Comparison of ENCODE assay signal across 9 cellular contexts in genomic region chr6:26223677-26224546, GRCh38.
DNase-seq lines count a peak whose midpoint lies in the region; ATAC-seq, FAIRE-seq and TF ChIP-seq lines count a peak whose summit lies in the region.
"Had no signal": no experiment of that assay in that cellular context is flagged by ENCODE, and none has a peak within 500 bp of the region (broad histone marks: within the 10 kb centered on the region; RNA-seq: fewer than 3 reads in every experiment).

No MANE protein-coding gene starts in this region.

- H3K4me3 Mint-ChIP-seq in Calu3 (ENCODE audit: low read depth, unreplicated experiment) = no peak overlapping the region
- H3K4me3 Mint-ChIP-seq in activated naive CD8-positive, alpha-beta T cell treated with anti-CD3 and anti-CD28 coated beads, Interleukin-2, amount 50 U/mL, for 24 hours = no peak overlapping the region
- H3K4me3 Mint-ChIP-seq: activated naive CD4-positive, alpha-beta T cell treated with anti-CD3 and anti-CD28 coated beads, Interleukin-2, amount 50 U/mL, for 24 hours had no signal

- FAIRE-seq in D721Med (lab: Jason Lieb, UNC) = no peak

- peak; percentile 54 for DNase-seq in Calu3
- peak in 52 of 76 experiments; percentile 33 to 93 (median 74) for DNase-seq in HUDEP-2 (lab: John Stamatoyannopoulos, UW; ENCODE audit: unreplicated experiment in 76 of 76)
- peak; percentile 99 for DNase-seq in RKO (ENCODE audit: low spot score)
- DNase-seq in activated naive CD8-positive, alpha-beta T cell treated with anti-CD3 and anti-CD28 coated beads, Interleukin-2, amount 50 U/mL, for 24 hours = peak; percentile 57
- peak; percentile 83 for DNase-seq in cardiac septum (ENCODE audit: low spot score)
- DNase-seq in posterior cingulate gyrus = peak in 6 of 10 donors; percentile 26 to 86 (median 65)
- no peak for DNase-seq in D721Med (ENCODE audit: insufficient read length, low spot score)

- CTCF ChIA-PET in Calu3 (lab: Charles Lee) = interaction anchor here (0.6 to 1.6 kb wide), 5 partner anchors 9 to 99 kb away, joined by 3 to 4 read pairs (median 3); a partner anchor contains a TSS

- BruUV-seq in Calu3 (replicated peaks; lab: Mats Ljungman, UMichigan) = no TSS peak

- intact Hi-C loops in Calu3 (cut with micrococcal nuclease; ENCODE audit: unreplicated experiment) = no loop called here
- intact Hi-C loops in cardiac septum (cut with DNase I) = loop anchor here (10.0 kb wide), 1 partner anchor 1611 kb away; a partner anchor contains a TSS
- intact Hi-C loops in posterior cingulate gyrus (cut with DNase I) = no loop called here

- H3K27me3 Mint-ChIP-seq in Calu3 (ENCODE audit: unreplicated experiment) = no peaks in the 10 kb centered on the region
- no peaks in the 10 kb centered on the region for H3K27me3 Mint-ChIP-seq in activated naive CD8-positive, alpha-beta T cell treated with anti-CD3 and anti-CD28 coated beads, Interleukin-2, amount 50 U/mL, for 24 hours
- H3K27me3 Mint-ChIP-seq: activated naive CD4-positive, alpha-beta T cell treated with anti-CD3 and anti-CD28 coated beads, Interleukin-2, amount 50 U/mL, for 24 hours had no signal

- no peaks in the 10 kb centered on the region for H3K9me3 Mint-ChIP-seq in Calu3 (ENCODE audit: low read depth, unreplicated experiment)
- no peaks in the 10 kb centered on the region for H3K9me3 Mint-ChIP-seq in activated naive CD8-positive, alpha-beta T cell treated with anti-CD3 and anti-CD28 coated beads, Interleukin-2, amount 50 U/mL, for 24 hours
- H3K9me3 Mint-ChIP-seq: activated naive CD4-positive, alpha-beta T cell treated with anti-CD3 and anti-CD28 coated beads, Interleukin-2, amount 50 U/mL, for 24 hours had no signal

- ATAC-seq in GM21367 (IDR thresholded peaks at IDR 0.05; ENCODE audit: unreplicated experiment) = peak; percentile 53
- peak; percentile 90 for ATAC-seq in activated naive CD8-positive, alpha-beta T cell treated with anti-CD3 and anti-CD28 coated beads, Interleukin-2, amount 50 U/mL, for 24 hours

- peaks cover 14% of the 10 kb centered on the region for H3K36me3 Mint-ChIP-seq in Calu3 (ENCODE audit: insufficient read depth, unreplicated experiment)
- H3K36me3 Mint-ChIP-seq in activated naive CD8-positive, alpha-beta T cell treated with anti-CD3 and anti-CD28 coated beads, Interleukin-2, amount 50 U/mL, for 24 hours (ENCODE audit: low read depth) = no peaks in the 10 kb centered on the region
- H3K36me3 Mint-ChIP-seq: activated naive CD4-positive, alpha-beta T cell treated with anti-CD3 and anti-CD28 coated beads, Interleukin-2, amount 50 U/mL, for 24 hours had no signal

- no peak for TF ChIP-seq CTCF in Calu3 (IDR thresholded peaks at IDR 0.05; ENCODE audit: unreplicated experiment)
- TF ChIP-seq CTCF in D721Med (IDR thresholded peaks at IDR 0.05; ENCODE audit: insufficient read depth, missing control alignments) = no peak

- H3K27ac Mint-ChIP-seq in Calu3 (ENCODE audit: unreplicated experiment) = no peak overlapping the region
- no peak overlapping the region for H3K27ac Mint-ChIP-seq in activated naive CD8-positive, alpha-beta T cell treated with anti-CD3 and anti-CD28 coated beads, Interleukin-2, amount 50 U/mL, for 24 hours

- peaks cover 28% of the 10 kb centered on the region for H3K4me1 Mint-ChIP-seq in Calu3 (ENCODE audit: low read depth, unreplicated experiment)
- peaks cover 5% of the 10 kb centered on the region for H3K4me1 Mint-ChIP-seq in activated naive CD8-positive, alpha-beta T cell treated with anti-CD3 and anti-CD28 coated beads, Interleukin-2, amount 50 U/mL, for 24 hours
